In genomic region chr4:96698891-96699290, GRCh38 we compare ENCODE assay signal across 18 cellular contexts.
"Had no signal": no experiment of that assay in that cellular context is flagged by ENCODE, and none has a peak within 500 bp of the region (broad histone marks: within the 10 kb centered on the region; RNA-seq: fewer than 3 reads in every experiment).

No MANE protein-coding gene starts in this region.

- H3K36me3 ChIP-seq: left ventricle myocardium inferior, right atrium auricular region, tibial nerve had no signal

- H3K9me3 ChIP-seq: left ventricle myocardium inferior, right atrium auricular region, tibial nerve had no signal

- DNase-seq: activated CD4-positive, CD25-positive, alpha-beta regulatory T cell treated with anti-CD3 and anti-CD28 coated beads, Interleukin-2, amount 50 U/mL, for 72 hours; activated naive CD4-positive, alpha-beta T cell; activated naive CD8-positive, alpha-beta T cell treated with anti-CD3 and anti-CD28 coated beads for 36 hours; amniotic stem cell; caudate nucleus; endodermal cell; foreskin keratinocyte; hypothalamus; islet precursor cell; left ventricle myocardium inferior; mammary epithelial cell; posterior cingulate gyrus; stimulated activated CD4-positive, alpha-beta T cell treated with anti-CD3 and anti-CD28 coated beads, Interleukin-2, amount 100 ng/mL, for 24 hours; stimulated activated naive CD8-positive, alpha-beta T cell treated with anti-CD3 and anti-CD28 coated beads, Interleukin-15, Interleukin-2, amounts not matched to agents 100 U/mL and 50 U/mL, for 24 hours; substantia nigra had no signal

- ATAC-seq: foreskin keratinocyte; stimulated activated naive CD8-positive, alpha-beta T cell treated with anti-CD3 and anti-CD28 coated beads, Interleukin-15, Interleukin-2, amounts not matched to agents 100 U/mL and 50 U/mL, for 24 hours had no signal

- H3K4me3 ChIP-seq: left ventricle myocardium inferior, right atrium auricular region, tibial nerve had no signal

- H3K27me3 ChIP-seq: right atrium auricular region, tibial nerve had no signal

- H3K4me1 ChIP-seq: foreskin keratinocyte, left ventricle myocardium inferior, right atrium auricular region, tibial nerve had no signal

- H3K27ac ChIP-seq: epithelial cell of prostate, foreskin keratinocyte, left ventricle myocardium inferior, right atrium auricular region, tibial nerve had no signal
